Comparison of ENCODE assay signal across 1 cellular context in the genomic region with DNA sequence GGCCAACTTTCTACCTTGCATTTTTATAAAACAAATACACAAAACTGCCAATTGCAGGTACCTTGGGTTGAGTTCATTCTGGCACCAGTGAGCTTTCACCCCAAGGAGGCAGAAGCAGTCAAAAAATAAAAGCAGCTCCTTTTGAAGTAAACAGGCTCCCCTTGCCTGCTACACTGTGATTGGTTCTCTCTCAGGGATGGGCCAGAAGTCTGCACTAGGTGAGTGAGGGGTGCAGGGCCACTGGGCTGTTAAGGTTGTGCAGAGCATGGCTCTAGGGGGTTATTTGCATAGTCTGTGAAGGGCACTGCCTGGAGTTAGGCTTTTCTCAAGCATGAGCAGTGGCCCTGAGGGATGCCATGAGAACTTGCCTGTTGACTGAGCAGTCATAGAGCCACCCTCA.
TF ChIP-seq lines count a peak whose summit lies in the region.

No MANE protein-coding gene starts in this region.

TF ChIP-seq in HepG2, 621 proteins besides CTCF, POLR2A, EP300 and RAD21:
- TF ChIP-seq MYNN (CRISPR knock-in tag; IDR thresholded peaks at IDR 0.05; ENCODE audit: low read depth): no peak
- no peak for TF ChIP-seq MTF1 (CRISPR knock-in tag; IDR thresholded peaks at IDR 0.05)
- TF ChIP-seq, protein P1, sequence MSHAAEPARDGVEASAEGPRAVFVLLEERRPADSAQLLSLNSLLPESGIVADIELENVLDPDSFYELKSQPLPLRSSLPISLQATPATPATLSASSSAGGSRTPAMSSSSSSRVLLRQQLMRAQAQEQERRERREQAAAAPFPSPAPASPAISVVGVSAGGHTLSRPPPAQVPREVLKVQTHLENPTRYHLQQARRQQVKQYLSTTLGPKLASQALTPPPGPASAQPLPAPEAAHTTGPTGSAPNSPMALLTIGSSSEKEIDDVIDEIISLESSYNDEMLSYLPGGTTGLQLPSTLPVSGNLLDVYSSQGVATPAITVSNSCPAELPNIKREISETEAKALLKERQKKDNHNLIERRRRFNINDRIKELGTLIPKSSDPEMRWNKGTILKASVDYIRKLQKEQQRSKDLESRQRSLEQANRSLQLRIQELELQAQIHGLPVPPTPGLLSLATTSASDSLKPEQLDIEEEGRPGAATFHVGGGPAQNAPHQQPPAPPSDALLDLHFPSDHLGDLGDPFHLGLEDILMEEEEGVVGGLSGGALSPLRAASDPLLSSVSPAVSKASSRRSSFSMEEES (CRISPR knock-in tag; IDR thresholded peaks at IDR 0.05): no peak
- TF ChIP-seq ZNF644 (CRISPR knock-in tag; IDR thresholded peaks at IDR 0.05; ENCODE audit: low read depth): no peak
- TF ChIP-seq, protein P2, sequence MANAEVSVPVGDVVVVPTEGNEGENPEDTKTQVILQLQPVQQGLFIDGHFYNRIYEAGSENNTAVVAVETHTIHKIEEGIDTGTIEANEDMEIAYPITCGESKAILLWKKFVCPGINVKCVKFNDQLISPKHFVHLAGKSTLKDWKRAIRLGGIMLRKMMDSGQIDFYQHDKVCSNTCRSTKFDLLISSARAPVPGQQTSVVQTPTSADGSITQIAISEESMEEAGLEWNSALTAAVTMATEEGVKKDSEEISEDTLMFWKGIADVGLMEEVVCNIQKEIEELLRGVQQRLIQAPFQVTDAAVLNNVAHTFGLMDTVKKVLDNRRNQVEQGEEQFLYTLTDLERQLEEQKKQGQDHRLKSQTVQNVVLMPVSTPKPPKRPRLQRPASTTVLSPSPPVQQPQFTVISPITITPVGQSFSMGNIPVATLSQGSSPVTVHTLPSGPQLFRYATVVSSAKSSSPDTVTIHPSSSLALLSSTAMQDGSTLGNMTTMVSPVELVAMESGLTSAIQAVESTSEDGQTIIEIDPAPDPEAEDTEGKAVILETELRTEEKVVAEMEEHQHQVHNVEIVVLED (CRISPR knock-in tag; IDR thresholded peaks at IDR 0.05; ENCODE audit: borderline replicate concordance): no peak
- TF ChIP-seq CEBPG (CRISPR knock-in tag; IDR thresholded peaks at IDR 0.05): no peak
